In genomic region chr17:1590031-1590746, GRCh38 we compare ENCODE assay signal across 8 cellular contexts. TPM values are rescaled to one million over a fixed set of nuclear protein-coding genes. Genes with fewer than 3 reads are reported as not detected.
A peak's percentile ranks its signal among the peaks of the same experiment; 100 is the strongest.
DNase-seq lines count a peak whose midpoint lies in the region; TF ChIP-seq lines count a peak whose summit lies in the region.

No MANE protein-coding gene starts in this region.

- H3K27me3 Mint-ChIP-seq in activated CD4-positive, alpha-beta memory T cell treated with anti-CD3 and anti-CD28 coated beads for 36 hours: no peaks in the 10 kb centered on the region
- no peaks in the 10 kb centered on the region for H3K27me3 Mint-ChIP-seq in activated CD4-positive, alpha-beta memory T cell treated with anti-CD3 and anti-CD28 coated beads, Interleukin-2, amount 10 ng/mL, durations not matched to agents 7 days and 5 days

- H3K9me3 Mint-ChIP-seq in activated CD4-positive, alpha-beta memory T cell treated with anti-CD3 and anti-CD28 coated beads for 36 hours: no peaks in the 10 kb centered on the region
- no peaks in the 10 kb centered on the region for H3K9me3 Mint-ChIP-seq in activated CD4-positive, alpha-beta memory T cell treated with anti-CD3 and anti-CD28 coated beads, Interleukin-2, amount 10 ng/mL, durations not matched to agents 7 days and 5 days

- no peak overlapping the region for H3K4me3 Mint-ChIP-seq in activated CD4-positive, alpha-beta memory T cell treated with anti-CD3 and anti-CD28 coated beads for 36 hours
- H3K4me3 Mint-ChIP-seq in activated CD4-positive, alpha-beta memory T cell treated with anti-CD3 and anti-CD28 coated beads, Interleukin-2, amount 10 ng/mL, durations not matched to agents 7 days and 5 days: no peak overlapping the region

- intact Hi-C loops in activated CD4-positive, alpha-beta memory T cell treated with anti-CD3 and anti-CD28 coated beads for 36 hours (cut with micrococcal nuclease): no loop called here
- intact Hi-C loops in sigmoid colon (cut with DNase I): no loop called here

- TF ChIP-seq POLR2A in sigmoid colon (IDR thresholded peaks at IDR 0.05): no peak

- no peak overlapping the region for H3K27ac ChIP-seq in SJSA1
- H3K27ac ChIP-seq in sigmoid colon: peak overlapping the region; percentile 44 to 82 (median 72)

- H3K36me3 Mint-ChIP-seq in activated CD4-positive, alpha-beta memory T cell treated with anti-CD3 and anti-CD28 coated beads for 36 hours: no peaks in the 10 kb centered on the region
- H3K36me3 Mint-ChIP-seq in activated CD4-positive, alpha-beta memory T cell treated with anti-CD3 and anti-CD28 coated beads, Interleukin-2, amount 10 ng/mL, durations not matched to agents 7 days and 5 days (ENCODE audit: low read depth): no peaks in the 10 kb centered on the region

- 33 to 60% methylated on average over 19 of the region's 19 CpGs for WGBS in sigmoid colon, 2 donors

- TF ChIP-seq CTCF in fibroblast of the aortic adventitia (IDR thresholded peaks at IDR 0.05; ENCODE audit: insufficient read depth, low read length) (no peak), sigmoid colon (IDR thresholded peaks at IDR 0.05) (no peak)

- H3K4me1 Mint-ChIP-seq in activated CD4-positive, alpha-beta memory T cell treated with anti-CD3 and anti-CD28 coated beads for 36 hours (ENCODE audit: low read depth): peaks cover 8% of the 10 kb centered on the region
- H3K4me1 Mint-ChIP-seq in activated CD4-positive, alpha-beta memory T cell treated with anti-CD3 and anti-CD28 coated beads, Interleukin-2, amount 10 ng/mL, durations not matched to agents 7 days and 5 days: peaks cover 2% of the 10 kb centered on the region

- H3K27ac Mint-ChIP-seq in activated CD4-positive, alpha-beta memory T cell treated with anti-CD3 and anti-CD28 coated beads for 36 hours: no peak overlapping the region
- H3K27ac Mint-ChIP-seq in activated CD4-positive, alpha-beta memory T cell treated with anti-CD3 and anti-CD28 coated beads, Interleukin-2, amount 10 ng/mL, durations not matched to agents 7 days and 5 days: no peak overlapping the region

- POLR2A ChIA-PET in activated CD4-positive, alpha-beta memory T cell treated with anti-CD3 and anti-CD28 coated beads for 36 hours (lab: Charles Lee): no interaction called here
- POLR2A ChIA-PET in activated CD4-positive, alpha-beta memory T cell treated with anti-CD3 and anti-CD28 coated beads, Interleukin-2, amount 10 ng/mL, durations not matched to agents 7 days and 5 days (lab: Charles Lee): no interaction called here

- peaks cover 18% of the 10 kb centered on the region for H3K4me1 ChIP-seq in SJSA1 (replicated peaks)
- peaks cover 0 to 19% (median 17%) of the 10 kb centered on the region in 4 donors for H3K4me1 ChIP-seq in sigmoid colon

- DNase-seq in activated CD4-positive, alpha-beta memory T cell treated with anti-CD3 and anti-CD28 coated beads for 36 hours: peak; percentile 62
- no peak for DNase-seq in activated CD4-positive, alpha-beta memory T cell treated with anti-CD3 and anti-CD28 coated beads, Interleukin-2, amount 10 ng/mL, durations not matched to agents 7 days and 5 days
- DNase-seq in SJSA1 (ENCODE audit: low read depth in 1 of 2, low spot score in 2 of 2): peak; percentile 65 to 81
- peak; percentile 90 for DNase-seq in fibroblast of the aortic adventitia (ENCODE audit: low read depth)
- no peak for DNase-seq in sigmoid colon
- no peak for DNase-seq in NCI-H748 (lab: John Stamatoyannopoulos, UW; ENCODE audit: unreplicated experiment)
- DNase-seq in NCI-H2227 (lab: John Stamatoyannopoulos, UW; ENCODE audit: unreplicated experiment): no peak
- DNase-seq in COR-L47 (lab: John Stamatoyannopoulos, UW): no peak

- TF ChIP-seq EP300 in sigmoid colon (IDR thresholded peaks at IDR 0.05): peak in 1 of 4 donors; percentile 23

- no peaks in the 10 kb centered on the region for H3K9me3 ChIP-seq in SJSA1 (replicated peaks)
- H3K9me3 ChIP-seq in sigmoid colon: no peaks in the 10 kb centered on the region

- H3K4me3 ChIP-seq in SJSA1: no peak overlapping the region
- no peak overlapping the region for H3K4me3 ChIP-seq in fibroblast of the aortic adventitia (ENCODE audit: low read depth, low read length)
- H3K4me3 ChIP-seq in sigmoid colon: no peak overlapping the region

- H3K27me3 ChIP-seq in SJSA1 (replicated peaks) (no peaks in the 10 kb centered on the region), sigmoid colon (no peaks in the 10 kb centered on the region)

- no peaks in the 10 kb centered on the region for H3K36me3 ChIP-seq in SJSA1
- H3K36me3 ChIP-seq in sigmoid colon: peaks cover 0 to 6% (median 3%) of the 10 kb centered on the region in 4 donors

- CTCF ChIA-PET in activated CD4-positive, alpha-beta memory T cell treated with anti-CD3 and anti-CD28 coated beads for 36 hours (lab: Charles Lee): interaction anchor here (1.1 to 1.7 kb wide), 2 partner anchors 16 to 40 kb away, joined by 4 to 8 read pairs; no protein-coding TSS in a partner anchor
- CTCF ChIA-PET in activated CD4-positive, alpha-beta memory T cell treated with anti-CD3 and anti-CD28 coated beads, Interleukin-2, amount 10 ng/mL, durations not matched to agents 7 days and 5 days (lab: Charles Lee): interaction anchor here (1.1 to 2.1 kb wide), 2 partner anchors 16 to 18 kb away, joined by 5 to 7 read pairs; no protein-coding TSS in a partner anchor

RNA-seq across cellular contexts. Expression of gene PITPNA, which starts 27.6 kb away (rescaled TPM):
- 10 to 100 TPM; 42.6 to 43.3 TPM for total RNA-seq in activated CD4-positive, alpha-beta memory T cell treated with anti-CD3 and anti-CD28 coated beads for 36 hours
- total RNA-seq in activated CD4-positive, alpha-beta memory T cell treated with anti-CD3 and anti-CD28 coated beads, Interleukin-2, amount 10 ng/mL, durations not matched to agents 7 days and 5 days: 10 to 100 TPM; 46.4 to 47.8 TPM
- total RNA-seq in SJSA1 (2014; rRNA removed; shearing (Covaris generic)): 15.7 and 37.8 TPM in 2 replicates
- total RNA-seq in fibroblast of the aortic adventitia (ENCODE audit: low replicate concordance): 28.4 and 33.3 TPM in 2 replicates
- total RNA-seq in sigmoid colon: 10 to 100 TPM; 28.5 to 45.1 (median 34.4) TPM
- 10 to 100 TPM; 33.8 to 41.9 (median 37.8) TPM for polyA plus RNA-seq in sigmoid colon

RNA-seq across cellular contexts. Expression of gene SLC43A2, which starts 38.4 kb away (rescaled TPM):
- total RNA-seq in activated CD4-positive, alpha-beta memory T cell treated with anti-CD3 and anti-CD28 coated beads for 36 hours: 1 to 10 TPM; 2.0 to 2.2 TPM
- total RNA-seq in activated CD4-positive, alpha-beta memory T cell treated with anti-CD3 and anti-CD28 coated beads, Interleukin-2, amount 10 ng/mL, durations not matched to agents 7 days and 5 days: under 1 TPM; 0.73 to 0.85 TPM
- 2.0 and 3.4 TPM in 2 replicates for total RNA-seq in SJSA1 (2014; rRNA removed; shearing (Covaris generic))
- 3.0 and 9.3 TPM in 2 replicates for total RNA-seq in fibroblast of the aortic adventitia (ENCODE audit: low replicate concordance)
- 1 to 10 TPM; 7.1 to 9.2 (median 7.9) TPM for total RNA-seq in sigmoid colon
- 10 to 100 TPM in 1 of 3 donors, 1 to 10 TPM in 2; 2.4 to 16.5 (median 4.4) TPM for polyA plus RNA-seq in sigmoid colon

RNA-seq across cellular contexts. Expression of gene SCARF1, which starts 55.3 kb away (rescaled TPM):
- total RNA-seq in activated CD4-positive, alpha-beta memory T cell treated with anti-CD3 and anti-CD28 coated beads for 36 hours: 1 to 10 TPM; 2.7 to 3.2 TPM
- 1 to 10 TPM; 2.8 to 3.2 TPM for total RNA-seq in activated CD4-positive, alpha-beta memory T cell treated with anti-CD3 and anti-CD28 coated beads, Interleukin-2, amount 10 ng/mL, durations not matched to agents 7 days and 5 days
- total RNA-seq in SJSA1 (2014; rRNA removed; shearing (Covaris generic)): 0.16 TPM in 2 replicates
- total RNA-seq in fibroblast of the aortic adventitia (ENCODE audit: low replicate concordance) (0.90 and 1.3 TPM in 2 replicates), sigmoid colon (10 to 100 TPM in 1 of 4 donors, 1 to 10 TPM in 3; 4.3 to 10.2 (median 5.9) TPM)
- 1 to 10 TPM; 2.1 to 7.5 (median 2.4) TPM for polyA plus RNA-seq in sigmoid colon

RNA-seq across cellular contexts. Expression of gene RILP, which starts 59.5 kb away (rescaled TPM):
- 1 to 10 TPM; 5.8 to 6.2 TPM for total RNA-seq in activated CD4-positive, alpha-beta memory T cell treated with anti-CD3 and anti-CD28 coated beads for 36 hours
- 1 to 10 TPM; 7.5 to 8.7 TPM for total RNA-seq in activated CD4-positive, alpha-beta memory T cell treated with anti-CD3 and anti-CD28 coated beads, Interleukin-2, amount 10 ng/mL, durations not matched to agents 7 days and 5 days
- total RNA-seq in SJSA1 (2014; rRNA removed; shearing (Covaris generic)): 0.22 and 1.0 TPM in 2 replicates
- total RNA-seq in fibroblast of the aortic adventitia (ENCODE audit: low replicate concordance) (9.7 and 10.7 TPM in 2 replicates), sigmoid colon (10 to 100 TPM; 13.6 to 33.0 (median 19.0) TPM)
- 10 to 100 TPM; 28.5 to 40.5 (median 37.8) TPM for polyA plus RNA-seq in sigmoid colon

Comparison
In these comparisons a context has a peak if more than half of its experiments do, and no peak if none do; other contexts are left out.
1. DNase-seq: peak in activated CD4-positive, alpha-beta memory T cell treated with anti-CD3 and anti-CD28 coated beads for 36 hours (single experiment), SJSA1 (2 of 2) and fibroblast of the aortic adventitia (single experiment); none in activated CD4-positive, alpha-beta memory T cell treated with anti-CD3 and anti-CD28 coated beads, Interleukin-2, amount 10 ng/mL, durations not matched to agents 7 days and 5 days (single experiment), sigmoid colon (single experiment), NCI-H748 (single experiment), NCI-H2227 (single experiment) and COR-L47 (single experiment).